9 cellular contexts compared by ENCODE assay signal in the genomic region with DNA sequence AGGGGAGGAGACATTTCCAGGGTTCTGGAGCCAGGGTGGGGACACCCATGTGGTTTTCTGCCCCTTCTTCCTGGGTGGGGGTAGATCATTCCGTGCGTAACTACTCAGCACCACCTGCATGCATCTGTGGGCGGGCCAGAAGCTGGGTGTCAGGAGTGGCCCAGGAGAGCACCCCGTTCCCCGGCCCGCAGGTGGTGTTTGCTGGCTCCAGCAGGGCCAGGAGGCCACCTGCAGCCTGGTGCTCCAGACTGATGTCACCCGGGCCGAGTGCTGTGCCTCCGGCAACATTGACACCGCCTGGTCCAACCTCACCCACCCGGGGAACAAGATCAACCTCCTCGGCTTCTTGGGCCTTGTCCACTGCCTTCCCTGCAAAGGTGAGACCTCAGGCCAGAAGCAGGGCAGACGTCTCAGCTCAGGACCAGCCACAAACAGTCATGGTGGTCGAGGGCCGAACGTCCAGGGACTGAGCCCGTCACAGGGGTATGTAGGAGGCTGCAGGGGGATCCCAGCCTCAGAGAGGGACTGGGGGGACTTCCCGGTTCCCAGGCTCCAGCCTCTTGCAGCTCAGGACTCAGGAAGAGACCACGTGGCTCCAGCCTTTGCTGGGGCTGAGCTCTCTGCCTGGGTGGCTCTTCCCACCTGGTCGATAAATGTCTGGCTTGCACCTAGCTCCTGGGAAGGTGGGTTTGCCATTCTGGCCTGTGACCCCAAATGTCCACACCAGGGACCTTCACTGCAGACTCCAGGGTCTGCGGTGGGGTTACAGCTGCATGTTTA. TPM values are rescaled to one million over a fixed set of nuclear protein-coding genes. Genes with fewer than 3 reads are reported as not detected.
DNase-seq lines count a peak whose midpoint lies in the region; ATAC-seq and TF ChIP-seq lines count a peak whose summit lies in the region.
"Had no signal": no experiment of that assay in that cellular context is flagged by ENCODE, and none has a peak within 500 bp of the region (broad histone marks: within the 10 kb centered on the region; RNA-seq: fewer than 3 reads in every experiment).

No MANE protein-coding gene starts in this region.

- H3F3A ChIP-seq in PC-9 (ENCODE audit: insufficient read depth, low read depth), result peaks cover 33% of the 10 kb centered on the region

- H3K9me3 ChIP-seq in PC-9 (ENCODE audit: insufficient read depth, low read depth) (no peaks in the 10 kb centered on the region), esophagus squamous epithelium (no peaks in the 10 kb centered on the region)

- peaks cover 19% of the 10 kb centered on the region for H3K79me2 ChIP-seq in PC-9 (ENCODE audit: low read depth)

- no peaks in the 10 kb centered on the region for H3K9me2 ChIP-seq in PC-9 (ENCODE audit: insufficient read depth)

- DNase-seq in PC-9 (peak; percentile 54 to 85), esophagus squamous epithelium (lab: John Stamatoyannopoulos, UW) (no peak), skeletal muscle cell (ENCODE audit: low read depth) (no peak), NCI-H82 (lab: John Stamatoyannopoulos, UW) (no peak), NK-92 (lab: John Stamatoyannopoulos, UW; ENCODE audit: unreplicated experiment) (no peak)
- DNase-seq: effector CD8-positive, alpha-beta T cell; occipital lobe had no signal

- 41 to 57% methylated on average over 1 to 5 of the region's 21 CpGs for WGBS in esophagus squamous epithelium, 2 donors

- TSS peak; percentile 49 for BruUV-seq in PC-9 (replicated peaks; lab: Mats Ljungman, UMichigan)

- H3K27ac ChIP-seq in PC-9, result peak overlapping the region; percentile 25; the same call in 1 of the 2 replicates
- peak overlapping the region; percentile 80 to 95 (median 86) for H3K27ac ChIP-seq in esophagus squamous epithelium

- intact Hi-C loops in PC-9 (cut with micrococcal nuclease; ENCODE audit: unreplicated experiment), result loop anchor here (1.0 kb wide), 2 partner anchors 14 to 75 kb away; a partner anchor contains a TSS
- intact Hi-C loops in esophagus squamous epithelium (cut with DNase I), result no loop called here

- H3K4me1 ChIP-seq in PC-9 (replicated peaks; ENCODE audit: insufficient read depth) (peaks cover 30% of the 10 kb centered on the region), esophagus squamous epithelium (peaks cover 35 to 64% (median 37%) of the 10 kb centered on the region in 3 donors)

- ATAC-seq in GM18520 (IDR thresholded peaks at IDR 0.05; ENCODE audit: unreplicated experiment), result no peak

- TF ChIP-seq CTCF in GM12875 (IDR thresholded peaks at IDR 0.05; ENCODE audit: borderline replicate concordance, insufficient read depth, low read depth, low read length) (no peak), PC-9 (conservative IDR thresholded peaks at IDR 0.05) (no peak), esophagus squamous epithelium (IDR thresholded peaks at IDR 0.05) (no peak)

- peak overlapping the region; percentile 95 for H3K4me2 ChIP-seq in PC-9

- H3K27me3 ChIP-seq in PC-9 (ENCODE audit: insufficient read depth, low read depth) (no peaks in the 10 kb centered on the region), esophagus squamous epithelium (peaks cover 0 to 41% (median 0%) of the 10 kb centered on the region in 4 donors)

- no peak overlapping the region for H2AFZ ChIP-seq in PC-9

- no peaks in the 10 kb centered on the region for H4K20me1 ChIP-seq in PC-9 (ENCODE audit: insufficient read depth)

- H3K4me3 ChIP-seq in GM12875 (ENCODE audit: low read depth, low read length) (peak overlapping the region; percentile 6), PC-9 (peak overlapping the region; percentile 17; the same call in 1 of the 2 replicates), esophagus squamous epithelium (peak overlapping the region in 3 of 4 donors; percentile 46 to 77 (median 58)), skeletal muscle cell (ENCODE audit: low read depth, low read length) (peak overlapping the region; percentile 74)

- POLR2A ChIA-PET in PC-9 (lab: Charles Lee; ENCODE audit: unreplicated experiment), result interaction anchor here (0.5 to 1.5 kb wide), 8 partner anchors 85 to 592 kb away, joined by 3 to 12 read pairs (median 6); no protein-coding TSS in a partner anchor

- no peak for TF ChIP-seq POLR2A in esophagus squamous epithelium (IDR thresholded peaks at IDR 0.05)

- CTCF ChIA-PET in PC-9 (lab: Charles Lee), result interaction anchor here (0.9 to 1.0 kb wide), 2 partner anchors 56 to 74 kb away, joined by 3 read pairs; no protein-coding TSS in a partner anchor

- H3K36me3 ChIP-seq in PC-9 (ENCODE audit: low read depth), result no peaks in the 10 kb centered on the region
- no peaks in the 10 kb centered on the region for H3K36me3 ChIP-seq in esophagus squamous epithelium

RNA-seq across cellular contexts. Expression of a gene that starts 1.6 kb away (rescaled TPM):
- 40.9 and 85.1 TPM in 2 replicates for total RNA-seq in PC-9 (2021)
- 10 to 100 TPM in 3 of 4 donors, 1 to 10 TPM in 1; 4.4 to 43.3 (median 17.7) TPM for total RNA-seq in esophagus squamous epithelium

RNA-seq across cellular contexts. Expression of a gene that starts 14.8 kb away (rescaled TPM):
- total RNA-seq in PC-9 (2021) (54.4 and 63.7 TPM in 2 replicates), esophagus squamous epithelium (100 to 1,000 TPM in 2 of 4 donors, 10 to 100 TPM in 2; 82.1 to 118 (median 98.4) TPM)

RNA-seq across cellular contexts. Expression of a gene that starts 17.5 kb away (rescaled TPM):
- total RNA-seq in PC-9 (2021) (not detected in 2 replicates), esophagus squamous epithelium (not detected)
- total RNA-seq: occipital lobe had no signal

RNA-seq across cellular contexts. Expression of a gene that starts 30.9 kb away (rescaled TPM):
- 1.8 and 6.1 TPM in 2 replicates for total RNA-seq in PC-9 (2021)
- total RNA-seq in esophagus squamous epithelium, result 10 to 100 TPM in 1 of 4 donors, 1 to 10 TPM in 3; 2.6 to 19.3 (median 6.5) TPM

RNA-seq across cellular contexts. Expression of a gene that starts 38.1 kb away (rescaled TPM):
- 0.35 TPM in 1 of 2 replicates, not detected in the other for total RNA-seq in PC-9 (2021)
- 1 to 10 TPM in 1 of 4 donors, under 1 TPM in 1, not detected in 2; 0.38 to 1.6 TPM for total RNA-seq in esophagus squamous epithelium

Comparison
In these comparisons a context has a peak if more than half of its experiments do, and no peak if none do; other contexts are left out.
1. H3K4me3 ChIP-seq: peak in every context shown above with its lines; median percentile 74 in skeletal muscle cell; 58 in esophagus squamous epithelium; 17 in PC-9; 6 in GM12875.
2. DNase-seq: peak in PC-9 (2 of 2); none in esophagus squamous epithelium (single experiment), skeletal muscle cell (single experiment), NCI-H82 (single experiment) and NK-92 (single experiment).